ENCODE assay signal across 8 cellular contexts in genomic region chrX:19886888-19887531, GRCh38. TPM values are rescaled to one million over a fixed set of nuclear protein-coding genes. Genes with fewer than 3 reads are reported as not detected.
DNase-seq lines count a peak whose midpoint lies in the region; ATAC-seq and TF ChIP-seq lines count a peak whose summit lies in the region.

No MANE protein-coding gene starts in this region.

- H3K36me3 Mint-ChIP-seq in activated CD8-positive, alpha-beta T cell treated with anti-CD3 and anti-CD28 coated beads for 36 hours (ENCODE audit: low read depth), result peaks cover 2% of the 10 kb centered on the region

- H3K4me3 ChIP-seq in fibroblast of pulmonary artery (replicated peaks; ENCODE audit: low read depth, low read length), result peak overlapping the region; percentile 53
- peak overlapping the region; percentile 64 to 68 for H3K4me3 ChIP-seq in neutrophil (ENCODE audit: low read depth in 1 of 2, low read length in 1 of 2)

- intact Hi-C loops in activated CD8-positive, alpha-beta T cell treated with anti-CD3 and anti-CD28 coated beads for 36 hours (cut with micrococcal nuclease), result loop anchor here (5.0 to 10.0 kb wide), 3 partner anchors 92 to 342 kb away; no protein-coding TSS in a partner anchor

- H3K27ac ChIP-seq in neutrophil, result peak overlapping the region; percentile 95

- H3K4me1 Mint-ChIP-seq in activated CD8-positive, alpha-beta T cell treated with anti-CD3 and anti-CD28 coated beads for 36 hours (ENCODE audit: low read depth), result peaks cover 48% of the 10 kb centered on the region

- no peaks in the 10 kb centered on the region for H3K27me3 ChIP-seq in neutrophil

- CTCF ChIA-PET in activated CD8-positive, alpha-beta T cell treated with anti-CD3 and anti-CD28 coated beads for 36 hours (lab: Charles Lee), result interaction anchor here (0.8 to 1.5 kb wide), 4 partner anchors 18 to 141 kb away, joined by 3 read pairs; no protein-coding TSS in a partner anchor

- no peaks in the 10 kb centered on the region for H3K36me3 ChIP-seq in neutrophil

- no peaks in the 10 kb centered on the region for H3K27me3 Mint-ChIP-seq in activated CD8-positive, alpha-beta T cell treated with anti-CD3 and anti-CD28 coated beads for 36 hours

- H3K9me3 ChIP-seq in neutrophil, result no peaks in the 10 kb centered on the region

- ATAC-seq in HG03196 (IDR thresholded peaks at IDR 0.05; ENCODE audit: unreplicated experiment), result peak; percentile 14
- peak; percentile 11 for ATAC-seq in activated CD8-positive, alpha-beta T cell treated with anti-CD3 and anti-CD28 coated beads for 36 hours
- no peak for ATAC-seq in HG03097 (IDR thresholded peaks at IDR 0.05; ENCODE audit: low FRiP score, unreplicated experiment)

- DNase-seq in GM03348 (ENCODE audit: low spot score) (peak; percentile 74), fibroblast of pulmonary artery (ENCODE audit: low read depth) (no peak), DMS153 (lab: John Stamatoyannopoulos, UW) (no peak), cerebellum (ENCODE audit: low spot score) (no peak)
- peak; percentile 50 for DNase-seq in activated CD8-positive, alpha-beta T cell treated with anti-CD3 and anti-CD28 coated beads for 36 hours

- H3K9me3 Mint-ChIP-seq in activated CD8-positive, alpha-beta T cell treated with anti-CD3 and anti-CD28 coated beads for 36 hours, result no peaks in the 10 kb centered on the region

- peak overlapping the region; percentile 75 for H3K27ac Mint-ChIP-seq in activated CD8-positive, alpha-beta T cell treated with anti-CD3 and anti-CD28 coated beads for 36 hours

- POLR2A ChIA-PET in activated CD8-positive, alpha-beta T cell treated with anti-CD3 and anti-CD28 coated beads for 36 hours (lab: Charles Lee), result interaction anchor here (0.6 kb wide), 2 partner anchors 76 to 95 kb away, joined by 3 read pairs; no protein-coding TSS in a partner anchor

- TF ChIP-seq CTCF in activated CD8-positive, alpha-beta T cell treated with anti-CD3 and anti-CD28 coated beads for 36 hours (IDR thresholded peaks at IDR 0.05), result no peak
- TF ChIP-seq CTCF in fibroblast of pulmonary artery (IDR thresholded peaks at IDR 0.05; ENCODE audit: low read length, missing control alignments), result no peak
- no peak for TF ChIP-seq CTCF in neutrophil (IDR thresholded peaks at IDR 0.05)

- H3K4me3 Mint-ChIP-seq in activated CD8-positive, alpha-beta T cell treated with anti-CD3 and anti-CD28 coated beads for 36 hours, result peak overlapping the region; percentile 82

- H3K4me1 ChIP-seq in neutrophil (ENCODE audit: control insufficient read depth in 1 of 2, insufficient read depth in 1 of 2, low read depth in 1 of 2, low read length in 1 of 2), result peaks cover 44 to 47% of the 10 kb centered on the region in 2 experiments

RNA-seq across cellular contexts. Expression of gene SH3KBP1, which starts 0.4 kb away (rescaled TPM):
- total RNA-seq in activated CD8-positive, alpha-beta T cell treated with anti-CD3 and anti-CD28 coated beads for 36 hours, result 10 to 100 TPM; 80.9 to 86.9 TPM
- 7.9 TPM for total RNA-seq in cerebellum

Comparison
In these comparisons a context has a peak if more than half of its experiments do, and no peak if none do; other contexts are left out.
1. DNase-seq: peak in GM03348 (single experiment) and activated CD8-positive, alpha-beta T cell treated with anti-CD3 and anti-CD28 coated beads for 36 hours (single experiment); none in fibroblast of pulmonary artery (single experiment), DMS153 (single experiment) and cerebellum (single experiment).